ENCODE assay signal across 8 cellular contexts in genomic region chr4:139735381-139736256, GRCh38.
DNase-seq lines count a peak whose midpoint lies in the region; ATAC-seq, FAIRE-seq and TF ChIP-seq lines count a peak whose summit lies in the region.

No MANE protein-coding gene starts in this region.

- H3K4me1 Mint-ChIP-seq in CD4-positive, CD25-positive, alpha-beta regulatory T cell = peaks cover 0 to 17% (median 5%) of the 10 kb centered on the region in 4 donors

- FAIRE-seq in H54 (lab: Jason Lieb, UNC) = no peak

- H3K4me1 ChIP-seq in CD4-positive, CD25-positive, alpha-beta regulatory T cell (ENCODE audit: control insufficient read depth, insufficient read depth, low read length, poor library complexity, severe bottlenecking) = peaks cover 14% of the 10 kb centered on the region
- H3K4me1 ChIP-seq in lung (ENCODE audit: control insufficient read depth in 2 of 2, insufficient read depth in 2 of 2, low read length in 2 of 2) = peaks cover 13% of the 10 kb centered on the region in 2 donors
- H3K4me1 ChIP-seq in testis = peaks cover 52% of the 10 kb centered on the region

- no peaks in the 10 kb centered on the region for H3K36me3 ChIP-seq in CD4-positive, CD25-positive, alpha-beta regulatory T cell (ENCODE audit: control insufficient read depth, insufficient read depth, low read length)
- H3K36me3 ChIP-seq in lung (ENCODE audit: control insufficient read depth in 2 of 2, insufficient read depth in 2 of 2, low read length in 2 of 2) = no peaks in the 10 kb centered on the region
- H3K36me3 ChIP-seq in testis (ENCODE audit: low read depth, missing control alignments) = no peaks in the 10 kb centered on the region

- peaks cover 24% of the 10 kb centered on the region for H3K27me3 ChIP-seq in CD4-positive, CD25-positive, alpha-beta regulatory T cell (ENCODE audit: control insufficient read depth, insufficient read depth, low read length)
- no peaks in the 10 kb centered on the region for H3K27me3 ChIP-seq in lung (ENCODE audit: control insufficient read depth, insufficient read depth)
- H3K27me3 ChIP-seq in testis = no peaks in the 10 kb centered on the region

- H3K4me3 ChIP-seq in CD4-positive, CD25-positive, alpha-beta regulatory T cell (ENCODE audit: low read depth, low read length) = peak overlapping the region; percentile 58
- no peak overlapping the region for H3K4me3 ChIP-seq in lung
- H3K4me3 ChIP-seq in testis = peak overlapping the region; percentile 48 to 69

- no peaks in the 10 kb centered on the region for H3K36me3 Mint-ChIP-seq in CD4-positive, CD25-positive, alpha-beta regulatory T cell

- H3K27ac ChIP-seq in CD4-positive, CD25-positive, alpha-beta regulatory T cell (ENCODE audit: insufficient read depth, low read length, poor library complexity, severe bottlenecking) = no peak overlapping the region
- H3K27ac ChIP-seq in lung (ENCODE audit: low read depth in 1 of 2, low read length in 1 of 2) = peak overlapping the region; percentile 63 to 83
- peak overlapping the region; percentile 83 to 93 for H3K27ac ChIP-seq in testis

- H3K9me3 Mint-ChIP-seq in CD4-positive, CD25-positive, alpha-beta regulatory T cell = peaks cover 0 to 3% (median 0%) of the 10 kb centered on the region in 7 donors

- TF ChIP-seq CTCF in lung (IDR thresholded peaks at IDR 0.05; ENCODE audit: control extremely low read depth, extremely low read depth) = no peak
- TF ChIP-seq CTCF in testis (IDR thresholded peaks at IDR 0.05) = no peak

- no peak for DNase-seq in CD4-positive, CD25-positive, alpha-beta regulatory T cell
- peak; percentile 12 for DNase-seq in NCI-H82 treated with DMSO at 0.1 percent for 48 hours (lab: John Stamatoyannopoulos, UW; ENCODE audit: unreplicated experiment)
- peak; percentile 52 for DNase-seq in dermis blood vessel endothelial cell
- no peak for DNase-seq in lung (ENCODE audit: low spot score)
- DNase-seq in testis = peak; percentile 43
- DNase-seq in H54 (ENCODE audit: insufficient read length, low spot score) = no peak

- no peak overlapping the region for H3K27ac Mint-ChIP-seq in CD4-positive, CD25-positive, alpha-beta regulatory T cell

- H3K4me3 Mint-ChIP-seq in CD4-positive, CD25-positive, alpha-beta regulatory T cell = peak overlapping the region in 3 of 4 donors; percentile 63 to 70 (median 67)

- no peak for ATAC-seq in CD4-positive, CD25-positive, alpha-beta regulatory T cell (ENCODE audit: low read depth in 2 of 2)
- ATAC-seq in lung (ENCODE audit: insufficient read depth, low FRiP score) = peak; percentile 3
- no peak for ATAC-seq in HG03442 (IDR thresholded peaks at IDR 0.05; ENCODE audit: unreplicated experiment)
- ATAC-seq in GM18519 (IDR thresholded peaks at IDR 0.05; ENCODE audit: low FRiP score, unreplicated experiment) = no peak

- TF ChIP-seq POLR2A in testis (IDR thresholded peaks at IDR 0.05) (no peak), H54 (IDR thresholded peaks at IDR 0.05; ENCODE audit: low read depth, low read length) (no peak)

- intact Hi-C loops in testis (cut with DNase I; ENCODE audit: low total_unique reads) = loop anchor here (5.0 to 10.0 kb wide), 3 partner anchors 71 to 589 kb away; partner anchors contain the start of genes MAML3 and MGST2

- no peaks in the 10 kb centered on the region for H3K9me3 ChIP-seq in CD4-positive, CD25-positive, alpha-beta regulatory T cell (ENCODE audit: control insufficient read depth in 2 of 2, low read length in 2 of 2)
- H3K9me3 ChIP-seq in lung (ENCODE audit: control insufficient read depth in 2 of 2, insufficient read depth in 1 of 2, low read length in 1 of 2) (no peaks in the 10 kb centered on the region), testis (no peaks in the 10 kb centered on the region)

- 5 to 18% methylated on average over 58 to 59 of the region's 59 CpGs for WGBS in lung, 2 donors
- 1 to 2% methylated on average over 21 to 59 of the region's 59 CpGs for WGBS in testis, 2 donors

- peaks cover 65% of the 10 kb centered on the region for H3K27me3 Mint-ChIP-seq in CD4-positive, CD25-positive, alpha-beta regulatory T cell

Comparison
In these comparisons a context has a peak if more than half of its experiments do, and no peak if none do; other contexts are left out.
1. DNase-seq: peak in NCI-H82 treated with DMSO at 0.1 percent for 48 hours (single experiment), dermis blood vessel endothelial cell (single experiment) and testis (single experiment); none in CD4-positive, CD25-positive, alpha-beta regulatory T cell (0 of 3), lung (single experiment) and H54 (single experiment).